Comparison of ENCODE assay signal across 1 cellular context in genomic region chr6:52815167-52816092, GRCh38.
A peak's percentile ranks its signal among the peaks of the same experiment; 100 is the strongest.
TF ChIP-seq lines count a peak whose summit lies in the region.

No MANE protein-coding gene starts in this region.

TF ChIP-seq in HepG2, 621 proteins besides CTCF, POLR2A, EP300 and RAD21 (continued from another document):
- TF ChIP-seq ZNF407 (CRISPR knock-in tag; IDR thresholded peaks at IDR 0.05; ENCODE audit: not compliant biosample characterization) (no peak), THYN1 (CRISPR knock-in tag; IDR thresholded peaks at IDR 0.05; ENCODE audit: borderline replicate concordance, low read depth) (no peak), SNAPC4 (CRISPR knock-in tag; IDR thresholded peaks at IDR 0.05) (no peak), TEF (CRISPR knock-in tag; IDR thresholded peaks at IDR 0.05) (0 out of 2 replicates have a peak, but pooled peaks have one; percentile 32), ZNF704 (CRISPR knock-in tag; IDR thresholded peaks at IDR 0.05; ENCODE audit: borderline replicate concordance) (peak; percentile 41; the same call in 1 of the 2 replicates), HNRNPH1 (optimal IDR thresholded peaks at IDR 0.05; ENCODE audit: low read depth, low read length) (no peak), ZNF235 (CRISPR knock-in tag; IDR thresholded peaks at IDR 0.05; ENCODE audit: borderline replicate concordance) (no peak), MED13 (CRISPR knock-in tag; IDR thresholded peaks at IDR 0.05) (peak; percentile 77; the same call in 1 of the 2 replicates), ZNF629 (CRISPR knock-in tag; conservative IDR thresholded peaks at IDR 0.05) (0 out of 2 replicates have a peak, but pooled peaks have one; percentile 6), BCL6 (CRISPR knock-in tag; IDR thresholded peaks at IDR 0.05) (peak; percentile 74), DRAP1 (CRISPR knock-in tag; IDR thresholded peaks at IDR 0.05) (no peak), ZNF773 (CRISPR knock-in tag; IDR thresholded peaks at IDR 0.05; ENCODE audit: borderline replicate concordance) (no peak), ZNF530 (CRISPR knock-in tag; IDR thresholded peaks at IDR 0.05; ENCODE audit: low read depth) (no peak), KAT8 (CRISPR knock-in tag; IDR thresholded peaks at IDR 0.05) (peak; percentile 59; the same call in 1 of the 2 replicates), ZNF572 (CRISPR knock-in tag; IDR thresholded peaks at IDR 0.05) (no peak), ZNF17 (CRISPR knock-in tag; IDR thresholded peaks at IDR 0.05) (no peak), ZNF678 (CRISPR knock-in tag; IDR thresholded peaks at IDR 0.05) (no peak), ZNF790 (CRISPR knock-in tag; IDR thresholded peaks at IDR 0.05; ENCODE audit: borderline replicate concordance) (no peak), BCL3 (CRISPR knock-in tag; IDR thresholded peaks at IDR 0.05) (peak; percentile 52; the same call in 1 of the 2 replicates), ZBTB8A (CRISPR knock-in tag; IDR thresholded peaks at IDR 0.05; ENCODE audit: borderline replicate concordance, low read depth) (no peak), ZNF207 (IDR thresholded peaks at IDR 0.05; ENCODE audit: borderline replicate concordance) (no peak), CHD4 (IDR thresholded peaks at IDR 0.05; ENCODE audit: borderline replicate concordance, low read length) (peak; percentile 32), RERE (CRISPR knock-in tag; IDR thresholded peaks at IDR 0.05; ENCODE audit: low read depth) (peak; percentile 45; the same call in 1 of the 2 replicates), ZFP62 (CRISPR knock-in tag; IDR thresholded peaks at IDR 0.05) (no peak), NFIB (CRISPR knock-in tag; IDR thresholded peaks at IDR 0.05; ENCODE audit: borderline replicate concordance) (no peak), AHR (CRISPR knock-in tag; IDR thresholded peaks at IDR 0.05) (peak; percentile 76; the same call in 1 of the 2 replicates)
